ENCODE assay signal across 18 cellular contexts in genomic region chr12:121866331-121866730, GRCh38. TPM values are rescaled to one million over a fixed set of nuclear protein-coding genes. Genes with fewer than 3 reads are reported as not detected.
DNase-seq lines count a peak whose midpoint lies in the region; ATAC-seq and TF ChIP-seq lines count a peak whose summit lies in the region.
"Had no signal": no experiment of that assay in that cellular context is flagged by ENCODE, and none has a peak within 500 bp of the region (broad histone marks: within the 10 kb centered on the region; RNA-seq: fewer than 3 reads in every experiment).

No MANE protein-coding gene starts in this region.

- intact Hi-C loops in left colon (cut with DNase I, micrococcal nuclease): no loop called here

- no peak overlapping the region for H2AFZ ChIP-seq in hepatocyte
- H2AFZ ChIP-seq: GM23248 had no signal

- H3K27me3 ChIP-seq in AG04450 (ENCODE audit: control insufficient read depth, insufficient read depth, low read length): no peaks in the 10 kb centered on the region
- no peaks in the 10 kb centered on the region for H3K27me3 ChIP-seq in hepatocyte

- H3K27ac ChIP-seq in AG04450 (ENCODE audit: low read depth, low read length) (no peak overlapping the region), hepatocyte (peak overlapping the region; percentile 67)
- H3K27ac ChIP-seq: GM23248 had no signal

- H3K4me2 ChIP-seq in hepatocyte: no peak overlapping the region

- H3K79me2 ChIP-seq in hepatocyte: no peaks in the 10 kb centered on the region

- H3K36me3 ChIP-seq in hepatocyte (replicated peaks; ENCODE audit: insufficient read depth, low read depth): no peaks in the 10 kb centered on the region

- H3K9me2 ChIP-seq in hepatocyte (replicated peaks; ENCODE audit: insufficient read depth): no peaks in the 10 kb centered on the region

- no peak overlapping the region for H3K4me3 ChIP-seq in AG04450 (ENCODE audit: low read depth, low read length)
- no peak overlapping the region for H3K4me3 ChIP-seq in hepatocyte
- H3K4me3 ChIP-seq: GM23248 had no signal

- H3K9me3 ChIP-seq in AG04450 (ENCODE audit: control insufficient read depth, insufficient read depth, low read length) (no peaks in the 10 kb centered on the region), hepatocyte (ENCODE audit: low read depth) (no peaks in the 10 kb centered on the region)

- POLR2A ChIA-PET in AG04450 (lab: Yijun Ruan, JAX): interaction anchor here (0.6 to 1.4 kb wide), 4 partner anchors 22 to 214 kb away, joined by 4 to 6 read pairs (median 6); partner anchors contain the start of gene PSMD9

- no peak for TF ChIP-seq CTCF in AG04450 (IDR thresholded peaks at IDR 0.05; ENCODE audit: low read depth, low read length)
- no peak for TF ChIP-seq CTCF in hepatocyte (IDR thresholded peaks at IDR 0.05; ENCODE audit: poor library complexity)

- H3K4me1 ChIP-seq in hepatocyte (ENCODE audit: insufficient read depth): peaks cover 8% of the 10 kb centered on the region

- ATAC-seq in left colon (no peak), GM19035 (IDR thresholded peaks at IDR 0.05; ENCODE audit: unreplicated experiment) (no peak)
- ATAC-seq: CD8-positive, alpha-beta T cell; HCT116 had no signal

- 58% methylated on average over 4 of the region's 4 CpGs for WGBS in hepatocyte (ENCODE audit: low lambda C conversion rate, missing lambda C conversion rate)

- no peaks in the 10 kb centered on the region for H4K20me1 ChIP-seq in hepatocyte (ENCODE audit: insufficient read depth, poor library complexity, severe bottlenecking)

- CTCF ChIA-PET in AG04450 (lab: Charles Lee): interaction anchor here (0.6 to 1.5 kb wide), 5 partner anchors 22 to 523 kb away, joined by 3 to 6 read pairs (median 5); partner anchors contain the start of gene PSMD9

- DNase-seq in AG04450 (ENCODE audit: low read depth, low spot score): peak; percentile 16
- DNase-seq in NCI-H526 treated with DMSO at 0.1 percent for 48 hours (lab: John Stamatoyannopoulos, UW): peak; percentile 33
- peak; percentile 81 for DNase-seq in fibroblast of gingiva (ENCODE audit: low read depth)
- DNase-seq in hepatocyte (ENCODE audit: low spot score): no peak
- no peak for DNase-seq in left colon
- DNase-seq in AG08396 (ENCODE audit: low spot score): no peak
- DNase-seq: 8988T; ACHN; CD8-positive, alpha-beta T cell; COR-L47; DMS153; DMS79 treated with DMSO at 0.1 percent for 48 hours; GDM1 had no signal

RNA-seq across cellular contexts. Expression of gene HPD, which starts 7.7 kb away (rescaled TPM):
- 0.05 TPM in 1 of 2 replicates, not detected in the other for polyA plus RNA-seq in AG04450 (2011; rRNA removed)
- not detected in 2 replicates for polyA minus RNA-seq in AG04450 (2011; rRNA and poly(A)+ RNA removed)
- 35.8 and 39.2 TPM in 2 replicates for total RNA-seq in hepatocyte
- 9.2 and 20.9 TPM in 2 replicates for polyA plus RNA-seq in hepatocyte
- total RNA-seq in left colon: under 1 TPM in 1 of 2 donors, not detected in 1; 0.42 TPM
- total RNA-seq: CD8-positive, alpha-beta T cell; GM23248 had no signal
- polyA plus RNA-seq: BJ, GM23248, IgD-negative memory B cell had no signal

RNA-seq across cellular contexts. Expression of gene PSMD9, which starts 22.3 kb away (rescaled TPM):
- polyA plus RNA-seq in AG04450 (2011; rRNA removed) (57.7 and 76.1 TPM in 2 replicates), hepatocyte (105 and 114 TPM in 2 replicates)
- 36.9 and 44.4 TPM in 2 replicates for polyA minus RNA-seq in AG04450 (2011; rRNA and poly(A)+ RNA removed)
- total RNA-seq in hepatocyte (61.4 and 106 TPM in 2 replicates), left colon (10 to 100 TPM; 48.0 to 49.5 TPM)

RNA-seq across cellular contexts. Expression of gene CFAP251, which starts 52.1 kb away (rescaled TPM):
- 16.0 and 16.1 TPM in 2 replicates for polyA plus RNA-seq in AG04450 (2011; rRNA removed)
- polyA minus RNA-seq in AG04450 (2011; rRNA and poly(A)+ RNA removed): 10.9 and 15.1 TPM in 2 replicates
- total RNA-seq in hepatocyte: 1.6 and 3.7 TPM in 2 replicates
- 3.0 and 8.5 TPM in 2 replicates for polyA plus RNA-seq in hepatocyte
- under 1 TPM; 0.34 to 0.75 TPM for total RNA-seq in left colon
- polyA plus RNA-seq: IgD-negative memory B cell had no signal

Comparison
In these comparisons a context has a peak if more than half of its experiments do, and no peak if none do; other contexts are left out.
1. DNase-seq: peak in AG04450 (single experiment), NCI-H526 treated with DMSO at 0.1 percent for 48 hours (single experiment) and fibroblast of gingiva (single experiment); none in hepatocyte (single experiment), left colon (0 of 2) and AG08396 (single experiment).
2. RNA of gene HPD, which starts 7.7 kb away (total RNA-seq): 35.8 to 39.2 TPM in hepatocyte; 0.42 TPM in left colon; every median in the first group is over 10 times any median in the second.